ENCODE assay signal across 1 cellular context in the genomic region with DNA sequence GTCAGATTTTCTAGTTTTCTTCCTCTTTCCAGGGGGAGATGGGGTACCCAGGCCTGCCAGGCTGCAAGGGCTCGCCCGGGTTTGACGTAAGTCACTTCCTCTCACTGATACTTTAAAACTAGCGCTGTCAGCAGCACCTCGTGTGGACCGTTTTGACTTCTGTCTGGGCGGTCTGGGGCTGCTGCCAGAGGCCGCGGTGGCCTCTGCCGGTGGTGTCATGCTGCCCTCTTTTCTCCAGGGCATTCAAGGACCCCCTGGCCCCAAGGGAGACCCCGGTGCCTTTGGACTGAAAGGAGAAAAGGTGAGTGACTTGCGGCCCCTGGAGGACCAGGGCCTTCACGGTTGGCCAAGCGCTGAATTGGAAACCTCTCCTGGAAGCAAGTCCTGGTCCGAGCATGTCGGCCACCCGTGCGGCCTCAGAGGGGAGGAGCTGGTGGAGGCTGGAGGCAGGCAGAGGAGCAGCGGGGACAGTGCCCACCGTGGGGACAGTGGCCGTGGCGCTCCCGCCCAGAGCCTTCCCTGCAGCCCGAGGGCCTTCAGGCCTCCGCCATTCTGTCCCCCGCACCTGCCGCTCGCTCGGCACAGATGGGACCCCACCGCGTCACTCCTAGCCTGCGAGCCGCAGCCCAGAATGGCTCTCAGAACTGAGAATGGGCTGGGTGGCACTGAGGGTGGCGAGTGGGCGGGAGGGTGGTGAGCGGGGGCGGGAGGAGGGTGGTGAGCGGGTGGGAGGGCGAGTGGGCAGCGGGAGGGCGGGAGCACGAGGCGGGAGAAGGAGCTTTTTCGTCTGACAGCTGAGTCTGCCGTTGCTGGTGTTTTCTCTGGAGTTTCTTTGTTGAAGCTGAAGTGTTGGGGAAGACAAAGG.
TF ChIP-seq lines count a peak whose summit lies in the region.

No MANE protein-coding gene starts in this region.

TF ChIP-seq in K562, 482 proteins besides CTCF, POLR2A, EP300 and RAD21:
- TF ChIP-seq SPI1 (IDR thresholded peaks at IDR 0.05; ENCODE audit: borderline replicate concordance, low read depth, low read length) (peak; percentile 67; the same call in 1 of the 2 replicates), KLF6 (CRISPR knock-in tag; IDR thresholded peaks at IDR 0.05; ENCODE audit: borderline replicate concordance) (no peak)
